In the genomic region with DNA sequence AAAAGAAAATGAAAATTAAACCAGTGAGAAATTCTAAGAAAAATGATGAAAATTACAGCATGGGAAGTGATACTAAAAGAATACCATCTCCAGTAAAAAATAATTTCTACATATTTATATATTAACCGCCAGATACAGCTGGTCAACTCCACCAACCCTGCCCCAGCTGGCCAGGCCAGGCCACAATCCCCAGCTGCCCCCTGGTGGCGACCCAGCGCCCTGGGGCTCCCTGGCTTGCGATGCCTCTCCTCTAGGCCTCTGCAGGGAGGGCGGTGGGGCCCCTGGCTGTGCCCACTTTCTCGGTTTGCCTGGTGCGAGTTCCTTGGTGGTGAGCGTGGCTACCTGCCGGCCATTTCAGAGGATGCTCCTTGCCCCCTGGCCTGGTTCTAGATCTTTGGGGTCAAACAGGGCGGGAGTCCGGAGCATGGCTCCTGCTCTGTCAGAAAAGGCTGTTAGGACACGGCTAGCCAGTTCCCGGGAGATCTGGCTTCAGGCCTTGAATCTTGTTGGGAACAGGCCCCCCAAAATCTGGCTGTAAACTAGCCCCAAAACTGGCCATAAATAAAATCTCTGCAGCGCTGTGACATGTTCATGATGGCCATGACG, we compare ENCODE assay signal across 8 cellular contexts. TPM values are rescaled to one million over a fixed set of nuclear protein-coding genes. Genes with fewer than 3 reads are reported as not detected.
A peak's percentile ranks its signal among the peaks of the same experiment; 100 is the strongest.
DNase-seq lines count a peak whose midpoint lies in the region; ATAC-seq lines count a peak whose summit lies in the region.

No MANE protein-coding gene starts in this region.

- POLR2A ChIA-PET in T-cell (lab: Charles Lee), result no interaction called here

- peak; percentile 72 for DNase-seq in Daoy (ENCODE audit: low read depth)
- DNase-seq in T-cell, result peak in 33 of 34 experiments; percentile 26 to 76 (median 58)
- DNase-seq in activated naive CD8-positive, alpha-beta T cell treated with anti-CD3 and anti-CD28 coated beads, Interleukin-2, amount 50 U/mL, for 16 hours (ENCODE audit: low read depth, low spot score), result peak; percentile 38
- DNase-seq in head of caudate nucleus, result peak; percentile 71 to 95 (median 86)
- DNase-seq in posterior cingulate gyrus, result peak; percentile 59 to 97 (median 84)

- H3K4me3 Mint-ChIP-seq in T-cell, result no peak overlapping the region

- CTCF ChIA-PET in T-cell (lab: Charles Lee), result interaction anchor here (0.6 to 1.3 kb wide), 4 partner anchors 19 to 209 kb away, joined by 3 to 6 read pairs (median 4); a partner anchor contains a TSS

- peaks cover 0 to 8% (median 3%) of the 10 kb centered on the region in 3 donors for H3K4me1 Mint-ChIP-seq in T-cell

- no peak overlapping the region for H3K27ac Mint-ChIP-seq in T-cell

- no peaks in the 10 kb centered on the region for H3K9me3 Mint-ChIP-seq in T-cell

- peak; percentile 59 for ATAC-seq in HG03354 (IDR thresholded peaks at IDR 0.05; ENCODE audit: poor library complexity, severe bottlenecking, unreplicated experiment)
- peak; percentile 61 to 71 (median 64) for ATAC-seq in T-cell (replicated peaks in 1 of 4)
- ATAC-seq in GM21529 (IDR thresholded peaks at IDR 0.05; ENCODE audit: unreplicated experiment), result no peak
- no peak for ATAC-seq in GM19324 (IDR thresholded peaks at IDR 0.05; ENCODE audit: low FRiP score, unreplicated experiment)

- H3K27me3 Mint-ChIP-seq in T-cell, result peaks cover 0 to 10% of the 10 kb centered on the region in 2 donors

- no peaks in the 10 kb centered on the region for H3K36me3 Mint-ChIP-seq in T-cell

- intact Hi-C loops in head of caudate nucleus (cut with DNase I) (no loop called here), posterior cingulate gyrus (cut with DNase I) (loop anchor here (1.0 to 5.0 kb wide), 2 partner anchors 42 to 128 kb away; no protein-coding TSS in a partner anchor)

RNA-seq across cellular contexts. Expression of a gene that starts 14.5 kb away (rescaled TPM):
- total RNA-seq in Daoy (2014; rRNA removed; shearing (Covaris generic)), result 0.36 and 0.46 TPM in 2 replicates
- total RNA-seq in T-cell, result under 1 TPM in 3 of 5 donors, not detected in 2; 0.18 to 0.20 (median 0.19) TPM

RNA-seq across cellular contexts. Expression of a gene that starts 20.7 kb away (rescaled TPM):
- 34.1 and 71.8 TPM in 2 replicates for total RNA-seq in Daoy (2014; rRNA removed; shearing (Covaris generic))
- 10 to 100 TPM; 41.2 to 53.7 (median 47.4) TPM for total RNA-seq in T-cell

RNA-seq across cellular contexts. Expression of a gene that starts 41.3 kb away (rescaled TPM):
- 22.1 and 25.1 TPM in 2 replicates for total RNA-seq in Daoy (2014; rRNA removed; shearing (Covaris generic))
- total RNA-seq in T-cell, result under 1 TPM; 0.38 to 0.89 (median 0.56) TPM

RNA-seq across cellular contexts. Expression of a gene that starts 57.6 kb away (rescaled TPM):
- total RNA-seq in Daoy (2014; rRNA removed; shearing (Covaris generic)), result 13.4 and 14.1 TPM in 2 replicates
- 10 to 100 TPM; 15.1 to 35.2 (median 34.6) TPM for total RNA-seq in T-cell

Comparison
In these comparisons a context has a peak if more than half of its experiments do, and no peak if none do; other contexts are left out.
1. ATAC-seq: peak in HG03354 (single experiment) and T-cell (4 of 4); none in GM21529 (single experiment) and GM19324 (single experiment).
2. RNA of a gene that starts 41.3 kb away (total RNA-seq): 22.1 to 25.1 TPM in Daoy; 0.38 to 0.89 TPM in T-cell; every median in the first group is over 10 times any median in the second.
3. Peak in every context shown above with its lines, with median percentiles within 50 percentile points of each other: DNase-seq.